In the genomic region with DNA sequence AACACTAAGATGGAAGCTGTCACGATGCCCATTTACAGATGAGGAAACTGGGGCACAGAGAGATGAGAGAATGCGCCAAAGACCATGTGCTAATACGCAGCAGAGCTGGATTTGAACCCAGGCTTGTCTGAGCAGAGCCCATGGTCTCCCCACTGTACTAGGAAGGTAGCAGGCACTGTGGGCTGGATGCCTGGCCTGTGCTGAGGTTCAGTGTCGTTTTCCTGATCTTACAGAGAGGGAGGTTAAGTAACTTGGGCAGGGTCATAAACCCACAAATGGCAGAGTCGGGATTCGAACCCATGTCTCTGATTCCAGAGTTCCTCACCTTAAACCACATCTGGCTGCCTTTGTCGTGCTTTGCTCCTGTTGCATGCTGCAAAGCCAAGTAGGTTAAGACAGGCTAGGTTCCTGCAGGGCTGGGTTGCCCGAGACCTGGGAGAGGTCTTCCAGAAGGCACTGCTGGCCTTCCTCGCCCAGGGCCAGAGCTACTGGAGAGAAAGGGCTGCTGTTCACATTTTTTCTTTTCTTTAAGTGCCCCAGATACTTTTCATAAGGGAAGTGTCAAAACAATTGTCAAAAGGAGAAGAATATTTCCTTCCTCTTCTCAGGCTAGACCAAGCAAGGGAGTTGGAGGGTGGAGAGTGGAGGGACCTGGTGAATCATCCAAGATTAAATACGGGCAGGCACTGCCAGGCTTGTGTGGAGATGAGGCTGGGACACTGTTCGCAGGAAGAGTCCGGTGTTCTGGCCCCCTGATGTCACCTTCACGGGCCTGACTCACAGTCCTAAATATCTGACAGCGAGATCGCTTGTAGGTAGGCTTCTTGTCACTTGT, we compare ENCODE assay signal across 9 cellular contexts. TPM values are rescaled to one million over a fixed set of nuclear protein-coding genes. Genes with fewer than 3 reads are reported as not detected.
DNase-seq lines count a peak whose midpoint lies in the region; ATAC-seq, FAIRE-seq and TF ChIP-seq lines count a peak whose summit lies in the region.
"Had no signal": no experiment of that assay in that cellular context is flagged by ENCODE, and none has a peak within 500 bp of the region (broad histone marks: within the 10 kb centered on the region; RNA-seq: fewer than 3 reads in every experiment).

No MANE protein-coding gene starts in this region.

- H3K27ac ChIP-seq in prostate gland: peak overlapping the region; percentile 85 to 90
- H3K27ac ChIP-seq: SK-N-MC had no signal

- TF ChIP-seq POLR2A in H54 (IDR thresholded peaks at IDR 0.05; ENCODE audit: low read depth, low read length) (no peak), prostate gland (IDR thresholded peaks at IDR 0.05) (no peak)

- 52% methylated on average over 15 of the region's 15 CpGs for WGBS in prostate gland

- DNase-seq in H54 (ENCODE audit: insufficient read length, low spot score): peak; percentile 86
- peak; percentile 95 for DNase-seq in SKM-1 treated with dmso at 0.1 percent for 144 hours (lab: John Stamatoyannopoulos, UW; ENCODE audit: unreplicated experiment)
- peak; percentile 29 for DNase-seq in fibroblast of the conjunctiva (ENCODE audit: low read depth)
- DNase-seq in prostate gland (ENCODE audit: low spot score): no peak
- no peak for DNase-seq in DMS79 (lab: John Stamatoyannopoulos, UW)

- H3K4me1 ChIP-seq in prostate gland (replicated peaks): peaks cover 12% of the 10 kb centered on the region

- no peak for TF ChIP-seq CTCF in prostate gland (IDR thresholded peaks at IDR 0.05)

- no peak overlapping the region for H3K4me3 ChIP-seq in prostate gland

- no peaks in the 10 kb centered on the region for H3K27me3 ChIP-seq in prostate gland (replicated peaks; ENCODE audit: insufficient read depth)

- no peak for ATAC-seq in GM21390 (IDR thresholded peaks at IDR 0.05; ENCODE audit: unreplicated experiment)
- ATAC-seq in GM19324 (IDR thresholded peaks at IDR 0.05; ENCODE audit: low FRiP score, unreplicated experiment): no peak
- no peak for ATAC-seq in HG03280 (IDR thresholded peaks at IDR 0.05; ENCODE audit: unreplicated experiment)

- H3K9me3 ChIP-seq in prostate gland: no peaks in the 10 kb centered on the region

- intact Hi-C loops in prostate gland (cut with DNase I): no loop called here

- peak; percentile 81 for FAIRE-seq in H54 (lab: Jason Lieb, UNC)

- no peaks in the 10 kb centered on the region for H3K36me3 ChIP-seq in prostate gland

RNA-seq across cellular contexts. Expression of a gene that starts 3.2 kb away (rescaled TPM):
- total RNA-seq in prostate gland: 10 to 100 TPM; 32.3 to 44.2 TPM

Comparison
In these comparisons a context has a peak if more than half of its experiments do, and no peak if none do; other contexts are left out.
1. DNase-seq: peak in H54 (single experiment), SKM-1 treated with dmso at 0.1 percent for 144 hours (single experiment) and fibroblast of the conjunctiva (single experiment); none in prostate gland (single experiment) and DMS79 (single experiment).